16 cellular contexts compared by ENCODE assay signal in genomic region chr1:42450081-42450480, GRCh38. TPM values are rescaled to one million over a fixed set of nuclear protein-coding genes. Genes with fewer than 3 reads are reported as not detected.
DNase-seq lines count a peak whose midpoint lies in the region; ATAC-seq and TF ChIP-seq lines count a peak whose summit lies in the region.
"Had no signal": no experiment of that assay in that cellular context is flagged by ENCODE, and none has a peak within 500 bp of the region (broad histone marks: within the 10 kb centered on the region; RNA-seq: fewer than 3 reads in every experiment).

No MANE protein-coding gene starts in this region.

- no peak overlapping the region for H3K27ac Mint-ChIP-seq in activated CD8-positive, alpha-beta T cell treated with anti-CD3 and anti-CD28 coated beads for 36 hours
- H3K27ac Mint-ChIP-seq in activated CD8-positive, alpha-beta T cell treated with anti-CD3 and anti-CD28 coated beads, Interleukin-2, amount 10 ng/mL, durations not matched to agents 7 days and 5 days: no peak overlapping the region
- H3K27ac Mint-ChIP-seq in stimulated activated effector memory CD8-positive, alpha-beta T cell treated with anti-CD3 and anti-CD28 coated beads, Interleukin-12 subunit alpha, Interleukin-12 subunit beta, amount 100 ng/mL, for 72 hours: no peak overlapping the region

- H3K36me3 Mint-ChIP-seq in activated CD8-positive, alpha-beta T cell treated with anti-CD3 and anti-CD28 coated beads for 36 hours (ENCODE audit: low read depth): no peaks in the 10 kb centered on the region
- no peaks in the 10 kb centered on the region for H3K36me3 Mint-ChIP-seq in activated CD8-positive, alpha-beta T cell treated with anti-CD3 and anti-CD28 coated beads, Interleukin-2, amount 10 ng/mL, durations not matched to agents 7 days and 5 days (ENCODE audit: low read depth)
- peaks cover 4% of the 10 kb centered on the region for H3K36me3 Mint-ChIP-seq in stimulated activated effector memory CD8-positive, alpha-beta T cell treated with anti-CD3 and anti-CD28 coated beads, Interleukin-12 subunit alpha, Interleukin-12 subunit beta, amount 100 ng/mL, for 72 hours

- POLR2A ChIA-PET in activated CD8-positive, alpha-beta T cell treated with anti-CD3 and anti-CD28 coated beads for 36 hours (lab: Charles Lee): no interaction called here
- POLR2A ChIA-PET in activated CD8-positive, alpha-beta T cell treated with anti-CD3 and anti-CD28 coated beads, Interleukin-2, amount 10 ng/mL, durations not matched to agents 7 days and 5 days (lab: Charles Lee): no interaction called here

- no peak for TF ChIP-seq CTCF in activated CD8-positive, alpha-beta T cell treated with anti-CD3 and anti-CD28 coated beads for 36 hours (IDR thresholded peaks at IDR 0.05)
- no peak for TF ChIP-seq CTCF in GM12865 (IDR thresholded peaks at IDR 0.05; ENCODE audit: insufficient read depth, low read depth, low read length, missing control alignments)
- TF ChIP-seq CTCF in astrocyte of the spinal cord (IDR thresholded peaks at IDR 0.05; ENCODE audit: low read depth, low read length): no peak

- CTCF ChIA-PET in activated CD8-positive, alpha-beta T cell treated with anti-CD3 and anti-CD28 coated beads for 36 hours (lab: Charles Lee): no interaction called here
- CTCF ChIA-PET in activated CD8-positive, alpha-beta T cell treated with anti-CD3 and anti-CD28 coated beads, Interleukin-2, amount 10 ng/mL, durations not matched to agents 7 days and 5 days (lab: Charles Lee): no interaction called here

- H3K27me3 Mint-ChIP-seq in activated CD8-positive, alpha-beta T cell treated with anti-CD3 and anti-CD28 coated beads for 36 hours: no peaks in the 10 kb centered on the region
- peaks cover 2% of the 10 kb centered on the region for H3K27me3 Mint-ChIP-seq in activated CD8-positive, alpha-beta T cell treated with anti-CD3 and anti-CD28 coated beads, Interleukin-2, amount 10 ng/mL, durations not matched to agents 7 days and 5 days (ENCODE audit: low read depth)

- in situ Hi-C loops in astrocyte of the spinal cord (cut with HindIII; ENCODE audit: low sequenced_read_pairs): no loop called here

- no peak overlapping the region for H3K4me3 ChIP-seq in GM12865 (ENCODE audit: low read depth, low read length)
- H3K4me3 ChIP-seq in astrocyte of the spinal cord (ENCODE audit: low read depth, low read length): no peak overlapping the region
- H3K4me3 ChIP-seq: BLaER1, HAP-1 had no signal

- intact Hi-C loops in activated CD8-positive, alpha-beta T cell treated with anti-CD3 and anti-CD28 coated beads for 36 hours (cut with micrococcal nuclease): no loop called here

- no peaks in the 10 kb centered on the region for H3K9me3 Mint-ChIP-seq in activated CD8-positive, alpha-beta T cell treated with anti-CD3 and anti-CD28 coated beads for 36 hours
- H3K9me3 Mint-ChIP-seq in activated CD8-positive, alpha-beta T cell treated with anti-CD3 and anti-CD28 coated beads, Interleukin-2, amount 10 ng/mL, durations not matched to agents 7 days and 5 days (ENCODE audit: insufficient read depth): no peaks in the 10 kb centered on the region
- no peaks in the 10 kb centered on the region for H3K9me3 Mint-ChIP-seq in stimulated activated effector memory CD8-positive, alpha-beta T cell treated with anti-CD3 and anti-CD28 coated beads, Interleukin-12 subunit alpha, Interleukin-12 subunit beta, amount 100 ng/mL, for 72 hours

- no peak overlapping the region for H3K4me3 Mint-ChIP-seq in activated CD8-positive, alpha-beta T cell treated with anti-CD3 and anti-CD28 coated beads for 36 hours
- no peak overlapping the region for H3K4me3 Mint-ChIP-seq in activated CD8-positive, alpha-beta T cell treated with anti-CD3 and anti-CD28 coated beads, Interleukin-2, amount 10 ng/mL, durations not matched to agents 7 days and 5 days
- H3K4me3 Mint-ChIP-seq in stimulated activated effector memory CD8-positive, alpha-beta T cell treated with anti-CD3 and anti-CD28 coated beads, Interleukin-12 subunit alpha, Interleukin-12 subunit beta, amount 100 ng/mL, for 72 hours: no peak overlapping the region

- no peak for DNase-seq in activated CD8-positive, alpha-beta T cell treated with anti-CD3 and anti-CD28 coated beads for 36 hours
- no peak for DNase-seq in activated CD8-positive, alpha-beta T cell treated with anti-CD3 and anti-CD28 coated beads, Interleukin-2, amount 10 ng/mL, durations not matched to agents 7 days and 5 days
- peak; percentile 7 for DNase-seq in GM12865 (ENCODE audit: low read depth)
- DNase-seq in astrocyte of the spinal cord (ENCODE audit: low read depth, low spot score): peak; percentile 4
- DNase-seq in stimulated activated effector memory CD8-positive, alpha-beta T cell treated with anti-CD3 and anti-CD28 coated beads, Interleukin-12 subunit alpha, Interleukin-12 subunit beta, amount 100 ng/mL, for 72 hours (ENCODE audit: low spot score in 2 of 2): no peak
- DNase-seq in hypothalamus (lab: John Stamatoyannopoulos, UW): no peak
- DNase-seq: 8988T, AML-193, Calu3, DMS 273 treated with DMSO at 0.1 percent for 48 hours had no signal

- peaks cover 8% of the 10 kb centered on the region for H3K4me1 Mint-ChIP-seq in activated CD8-positive, alpha-beta T cell treated with anti-CD3 and anti-CD28 coated beads for 36 hours (ENCODE audit: low read depth)
- no peaks in the 10 kb centered on the region for H3K4me1 Mint-ChIP-seq in activated CD8-positive, alpha-beta T cell treated with anti-CD3 and anti-CD28 coated beads, Interleukin-2, amount 10 ng/mL, durations not matched to agents 7 days and 5 days (ENCODE audit: low read depth)
- peaks cover 7% of the 10 kb centered on the region for H3K4me1 Mint-ChIP-seq in stimulated activated effector memory CD8-positive, alpha-beta T cell treated with anti-CD3 and anti-CD28 coated beads, Interleukin-12 subunit alpha, Interleukin-12 subunit beta, amount 100 ng/mL, for 72 hours

- peak; percentile 51 for ATAC-seq in activated CD8-positive, alpha-beta T cell treated with anti-CD3 and anti-CD28 coated beads for 36 hours
- ATAC-seq in activated CD8-positive, alpha-beta T cell treated with anti-CD3 and anti-CD28 coated beads, Interleukin-2, amount 10 ng/mL, durations not matched to agents 7 days and 5 days: no peak
- ATAC-seq in stimulated activated effector memory CD8-positive, alpha-beta T cell treated with anti-CD3 and anti-CD28 coated beads, Interleukin-12 subunit alpha, Interleukin-12 subunit beta, amount 100 ng/mL, for 72 hours: peak; percentile 76
- ATAC-seq in HG03139 (IDR thresholded peaks at IDR 0.05; ENCODE audit: unreplicated experiment): no peak
- ATAC-seq: HepG2 had no signal

RNA-seq across cellular contexts. Expression of gene ZMYND12, which starts 5.7 kb away (rescaled TPM):
- total RNA-seq in activated CD8-positive, alpha-beta T cell treated with anti-CD3 and anti-CD28 coated beads for 36 hours: 1 to 10 TPM in 1 of 2 experiments, under 1 TPM in 1; 0.59 to 1.4 TPM
- under 1 TPM; 0.63 to 0.79 TPM for total RNA-seq in activated CD8-positive, alpha-beta T cell treated with anti-CD3 and anti-CD28 coated beads, Interleukin-2, amount 10 ng/mL, durations not matched to agents 7 days and 5 days
- total RNA-seq: G401, H1 had no signal

RNA-seq across cellular contexts. Expression of gene PPCS, which starts 6.3 kb away (rescaled TPM):
- total RNA-seq in activated CD8-positive, alpha-beta T cell treated with anti-CD3 and anti-CD28 coated beads for 36 hours: 10 to 100 TPM; 44.1 to 44.3 TPM
- 10 to 100 TPM; 34.4 to 36.2 TPM for total RNA-seq in activated CD8-positive, alpha-beta T cell treated with anti-CD3 and anti-CD28 coated beads, Interleukin-2, amount 10 ng/mL, durations not matched to agents 7 days and 5 days

RNA-seq across cellular contexts. Expression of gene CCDC30, which starts 13.0 kb away (rescaled TPM):
- 1 to 10 TPM in 1 of 2 experiments, under 1 TPM in 1; 0.60 to 3.0 TPM for total RNA-seq in activated CD8-positive, alpha-beta T cell treated with anti-CD3 and anti-CD28 coated beads for 36 hours
- 1 to 10 TPM; 1.7 to 2.2 TPM for total RNA-seq in activated CD8-positive, alpha-beta T cell treated with anti-CD3 and anti-CD28 coated beads, Interleukin-2, amount 10 ng/mL, durations not matched to agents 7 days and 5 days

Comparison
In these comparisons a context has a peak if more than half of its experiments do, and no peak if none do; other contexts are left out.
1. ATAC-seq: peak in activated CD8-positive, alpha-beta T cell treated with anti-CD3 and anti-CD28 coated beads for 36 hours (single experiment) and stimulated activated effector memory CD8-positive, alpha-beta T cell treated with anti-CD3 and anti-CD28 coated beads, Interleukin-12 subunit alpha, Interleukin-12 subunit beta, amount 100 ng/mL, for 72 hours (single experiment); none in activated CD8-positive, alpha-beta T cell treated with anti-CD3 and anti-CD28 coated beads, Interleukin-2, amount 10 ng/mL, durations not matched to agents 7 days and 5 days (single experiment) and HG03139 (single experiment).
2. DNase-seq: peak in GM12865 (single experiment) and astrocyte of the spinal cord (single experiment); none in activated CD8-positive, alpha-beta T cell treated with anti-CD3 and anti-CD28 coated beads for 36 hours (single experiment), activated CD8-positive, alpha-beta T cell treated with anti-CD3 and anti-CD28 coated beads, Interleukin-2, amount 10 ng/mL, durations not matched to agents 7 days and 5 days (single experiment), stimulated activated effector memory CD8-positive, alpha-beta T cell treated with anti-CD3 and anti-CD28 coated beads, Interleukin-12 subunit alpha, Interleukin-12 subunit beta, amount 100 ng/mL, for 72 hours (0 of 2) and hypothalamus (0 of 51).